Comparison of ENCODE assay signal across 1 cellular context in genomic region chr6:137968901-137969300, GRCh38.
TF ChIP-seq lines count a peak whose summit lies in the region.

No MANE protein-coding gene starts in this region.

TF ChIP-seq in K562, 482 proteins besides CTCF, POLR2A, EP300 and RAD21 (continued from another document and continues in another):
- TF ChIP-seq CXXC5 (CRISPR knock-in tag; IDR thresholded peaks at IDR 0.05) = peak; percentile 54
- TF ChIP-seq ZNF311 (CRISPR knock-in tag; IDR thresholded peaks at IDR 0.05) = peak; percentile 55; the same call in 1 of the 2 replicates
- no peak for TF ChIP-seq SREBF2 (CRISPR knock-in tag; IDR thresholded peaks at IDR 0.05)
- peak; percentile 51 for TF ChIP-seq FOSL1 (tag; conservative IDR thresholded peaks at IDR 0.05)
- TF ChIP-seq SMARCA5 (IDR thresholded peaks at IDR 0.05) = no peak
- peak; percentile 53; the same call in 1 of the 2 replicates for TF ChIP-seq ELF4 (CRISPR knock-in tag; IDR thresholded peaks at IDR 0.05)
- 0 out of 4 replicates have a peak, but pooled peaks of 1 of the 2 experiments have one; percentile 51 for TF ChIP-seq ARNT (IDR thresholded peaks at IDR 0.05)
- TF ChIP-seq RCOR1 (IDR thresholded peaks at IDR 0.05; ENCODE audit: borderline replicate concordance in 1 of 2, low read depth in 2 of 2, low read length in 2 of 2) = peak in 1 of 2 experiments; percentile 80; a peak in 2 of 4 replicates
- peak; percentile 72; the same call in 1 of the 2 replicates for TF ChIP-seq HDAC2 (IDR thresholded peaks at IDR 0.05)
- 0 out of 2 replicates have a peak, but pooled peaks have one; percentile 30 for TF ChIP-seq HES1 (IDR thresholded peaks at IDR 0.05; ENCODE audit: low read depth)
- 0 out of 4 replicates have a peak, but pooled peaks of 1 of the 2 experiments have one; percentile 49 for TF ChIP-seq TEAD1 (CRISPR knock-in tag; IDR thresholded peaks at IDR 0.05)
- TF ChIP-seq SOX6 (IDR thresholded peaks at IDR 0.05) = peak; percentile 98
- no peak for TF ChIP-seq AFF4 (CRISPR knock-in tag; IDR thresholded peaks at IDR 0.05)
- peak; percentile 30; the same call in 1 of the 2 replicates for TF ChIP-seq NCOR1 (IDR thresholded peaks at IDR 0.05)
- TF ChIP-seq ZNF766 (CRISPR knock-in tag; conservative IDR thresholded peaks at IDR 0.05) = 0 out of 2 replicates have a peak, but pooled peaks have one; percentile 11
- TF ChIP-seq ZSCAN32 (CRISPR knock-in tag; IDR thresholded peaks at IDR 0.05) = 0 out of 2 replicates have a peak, but pooled peaks have one; percentile 5
- no peak for TF ChIP-seq GTF2F1 (IDR thresholded peaks at IDR 0.05; ENCODE audit: low read depth, low read length)
- no peak for TF ChIP-seq JUNB (CRISPR knock-in tag; conservative IDR thresholded peaks at IDR 0.05)
- no peak for TF ChIP-seq MIER1 (IDR thresholded peaks at IDR 0.05; ENCODE audit: low read depth)
- TF ChIP-seq TOE1 (IDR thresholded peaks at IDR 0.05; ENCODE audit: borderline replicate concordance) = no peak
- no peak for TF ChIP-seq TOE1 (CRISPR knock-in tag; IDR thresholded peaks at IDR 0.05; ENCODE audit: borderline replicate concordance, low read depth)
- peak; percentile 36; the same call in 1 of the 2 replicates for TF ChIP-seq FOXM1 (IDR thresholded peaks at IDR 0.05; ENCODE audit: low read depth)
- no peak for TF ChIP-seq FOXM1 (CRISPR knock-in tag; IDR thresholded peaks at IDR 0.05; ENCODE audit: low read depth)
- TF ChIP-seq ZNF384 (IDR thresholded peaks at IDR 0.05; ENCODE audit: low read depth, low read length) = 0 out of 2 replicates have a peak, but pooled peaks have one; percentile 32
- TF ChIP-seq FOXA3 (CRISPR knock-in tag; conservative IDR thresholded peaks at IDR 0.05 in 1 of 2, IDR thresholded peaks at IDR 0.05 in 1 of 2) = 0 out of 4 replicates have a peak, but pooled peaks of 1 of the 2 experiments have one; percentile 4
- peak; percentile 28; the same call in 1 of the 2 replicates for TF ChIP-seq PKNOX1 (IDR thresholded peaks at IDR 0.05)
- peak; percentile 33; the same call in 1 of the 2 replicates for TF ChIP-seq EP400 (IDR thresholded peaks at IDR 0.05)
- TF ChIP-seq CBFA2T3 (IDR thresholded peaks at IDR 0.05) = peak; percentile 72
- TF ChIP-seq ATF4 (CRISPR knock-in tag; IDR thresholded peaks at IDR 0.05) = peak; percentile 86
- peak; percentile 90 for TF ChIP-seq ARID1B (IDR thresholded peaks at IDR 0.05)
- peak; percentile 48 for TF ChIP-seq MEIS2 (IDR thresholded peaks at IDR 0.05; ENCODE audit: partially characterized antibody)
- peak; percentile 70 for TF ChIP-seq LEF1 (IDR thresholded peaks at IDR 0.05)
- 0 out of 2 replicates have a peak, but pooled peaks have one; percentile 29 for TF ChIP-seq ZKSCAN8 (CRISPR knock-in tag; IDR thresholded peaks at IDR 0.05)
- peak; percentile 80; the same call in 1 of the 2 replicates for TF ChIP-seq MTA1 (IDR thresholded peaks at IDR 0.05; ENCODE audit: borderline replicate concordance)
- peak; percentile 43; the same call in 1 of the 2 replicates for TF ChIP-seq CEBPG (CRISPR knock-in tag; IDR thresholded peaks at IDR 0.05)
- TF ChIP-seq CEBPG (tag; conservative IDR thresholded peaks at IDR 0.05 in 1 of 2, IDR thresholded peaks at IDR 0.05 in 1 of 2) = peak; percentile 87 to 93
- peak; percentile 97 for TF ChIP-seq ZEB2 (IDR thresholded peaks at IDR 0.05)
- TF ChIP-seq GATAD2B (IDR thresholded peaks at IDR 0.05; ENCODE audit: borderline replicate concordance) = peak; percentile 32; the same call in 1 of the 2 replicates
- 0 out of 2 replicates have a peak, but pooled peaks have one; percentile 15 for TF ChIP-seq TSHZ1 (CRISPR knock-in tag; IDR thresholded peaks at IDR 0.05)
- TF ChIP-seq SMARCE1 (IDR thresholded peaks at IDR 0.05) = peak; percentile 83
- peak; percentile 81 for TF ChIP-seq MECOM (CRISPR knock-in tag; IDR thresholded peaks at IDR 0.05)
- peak; percentile 65 for TF ChIP-seq TAL1 (IDR thresholded peaks at IDR 0.05)
- TF ChIP-seq PHTF2 (CRISPR knock-in tag; IDR thresholded peaks at IDR 0.05) = no peak
- peak; percentile 54; the same call in 1 of the 2 replicates for TF ChIP-seq SMAD4 (CRISPR knock-in tag; conservative IDR thresholded peaks at IDR 0.05)
- peak; percentile 80 for TF ChIP-seq CTBP1 (IDR thresholded peaks at IDR 0.05; ENCODE audit: borderline replicate concordance)
- peak; percentile 94 for TF ChIP-seq ATF3 (IDR thresholded peaks at IDR 0.05)
- TF ChIP-seq ATF3 (CRISPR knock-in tag; conservative IDR thresholded peaks at IDR 0.05) = no peak
- TF ChIP-seq ZBED1 (IDR thresholded peaks at IDR 0.05) = no peak
- peak in 1 of 2 experiments; percentile 70; a peak in 2 of 4 replicates for TF ChIP-seq TBL1XR1 (IDR thresholded peaks at IDR 0.05; ENCODE audit: low read length in 2 of 2)
- TF ChIP-seq HDAC1 (IDR thresholded peaks at IDR 0.05) = peak in 1 of 2 experiments; percentile 17; a peak in 1 of 4 replicates
- TF ChIP-seq ZBTB26 (CRISPR knock-in tag; IDR thresholded peaks at IDR 0.05) = 0 out of 2 replicates have a peak, but pooled peaks have one; percentile 27
- TF ChIP-seq CEBPB (tag; IDR thresholded peaks at IDR 0.05) = peak; percentile 93
- TF ChIP-seq ATF7 (IDR thresholded peaks at IDR 0.05) = peak; percentile 72; the same call in 1 of the 2 replicates
- peak; percentile 90 for TF ChIP-seq SMARCA4 (IDR thresholded peaks at IDR 0.05)
- peak in 1 of 2 experiments; percentile 33 for TF ChIP-seq AFF1 (IDR thresholded peaks at IDR 0.05; ENCODE audit: low read depth in 1 of 2, partially characterized antibody in 2 of 2)
